In the genomic region with DNA sequence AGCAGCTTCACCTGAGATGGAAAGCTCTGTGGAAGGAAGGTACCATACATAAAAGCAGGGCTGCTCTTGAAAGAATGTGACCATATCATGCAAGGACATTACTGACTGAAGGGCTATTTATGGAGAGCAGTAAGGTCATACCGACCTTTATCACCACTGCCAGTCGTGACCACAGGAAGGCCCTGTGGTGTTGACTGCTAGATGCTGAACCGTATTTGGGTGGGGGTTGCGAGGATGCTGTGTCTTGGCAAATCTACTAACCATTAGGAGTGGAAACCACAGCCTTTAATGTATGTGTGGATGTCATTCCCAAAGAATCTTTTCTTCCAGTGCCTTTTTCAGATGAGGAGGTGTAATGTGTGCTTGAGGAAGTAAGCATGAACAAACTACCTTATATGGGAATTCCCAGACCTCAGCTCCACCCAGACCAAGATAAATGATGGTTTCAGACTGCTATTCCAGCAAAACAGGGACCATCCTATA, we compare ENCODE assay signal across 9 cellular contexts.
DNase-seq lines count a peak whose midpoint lies in the region; TF ChIP-seq lines count a peak whose summit lies in the region.
"Had no signal": no experiment of that assay in that cellular context is flagged by ENCODE, and none has a peak within 500 bp of the region (broad histone marks: within the 10 kb centered on the region; RNA-seq: fewer than 3 reads in every experiment).

No MANE protein-coding gene starts in this region.

- no peaks in the 10 kb centered on the region for H3K36me3 Mint-ChIP-seq in mesothelial cell of epicardium
- H3K36me3 Mint-ChIP-seq in progenitor cell of endocrine pancreas (ENCODE audit: insufficient read depth), result peaks cover 1% of the 10 kb centered on the region

- H3K79me2 ChIP-seq in MM.1S (ENCODE audit: low read length), result peaks cover 67% of the 10 kb centered on the region

- no peaks in the 10 kb centered on the region for H3K9me3 ChIP-seq in MM.1S (replicated peaks; ENCODE audit: insufficient read depth, low read length)
- no peaks in the 10 kb centered on the region for H3K9me3 ChIP-seq in breast epithelium

- no peaks in the 10 kb centered on the region for H4K20me1 ChIP-seq in MM.1S (ENCODE audit: insufficient read depth, low read length)

- H3K36me3 ChIP-seq in MM.1S (replicated peaks; ENCODE audit: insufficient read depth, low read length) (no peaks in the 10 kb centered on the region), breast epithelium (no peaks in the 10 kb centered on the region)

- no peak for TF ChIP-seq POLR2A in breast epithelium (IDR thresholded peaks at IDR 0.05)

- H3K9ac ChIP-seq in MM.1S (ENCODE audit: low read length), result peak overlapping the region; percentile 58

- no peak for TF ChIP-seq CTCF in MM.1S (IDR thresholded peaks at IDR 0.05; ENCODE audit: low read length)
- no peak for TF ChIP-seq CTCF in breast epithelium (IDR thresholded peaks at IDR 0.05)
- no peak for TF ChIP-seq CTCF in mesothelial cell of epicardium (IDR thresholded peaks at IDR 0.05; ENCODE audit: unreplicated experiment)
- TF ChIP-seq CTCF in progenitor cell of endocrine pancreas (IDR thresholded peaks at IDR 0.05; ENCODE audit: unreplicated experiment), result no peak

- no peaks in the 10 kb centered on the region for H3K9me2 ChIP-seq in MM.1S (replicated peaks; ENCODE audit: insufficient read depth, low read length)

- H3K27ac Mint-ChIP-seq in mesothelial cell of epicardium (peak overlapping the region; percentile 1), progenitor cell of endocrine pancreas (no peak overlapping the region)

- DNase-seq in ELF-1 (ENCODE audit: low read depth, low spot score) (peak; percentile 34), HCEC 1CT (peak; percentile 98), MM.1S (peak; percentile 85), breast epithelium (ENCODE audit: low spot score in 2 of 2) (no peak), mesothelial cell of epicardium (ENCODE audit: low spot score in 2 of 2, unreplicated experiment in 2 of 2) (no peak), epidermal melanocyte (ENCODE audit: insufficient read length, low spot score) (no peak), progenitor cell of endocrine pancreas (ENCODE audit: low spot score, unreplicated experiment) (no peak), NCI-H2107 treated with DMSO at 0.1 percent for 48 hours (lab: John Stamatoyannopoulos, UW; ENCODE audit: unreplicated experiment) (no peak)
- DNase-seq: right cardiac atrium had no signal

- H3K9me3 Mint-ChIP-seq in mesothelial cell of epicardium (peaks cover 6% of the 10 kb centered on the region), progenitor cell of endocrine pancreas (ENCODE audit: low read depth) (no peaks in the 10 kb centered on the region)

- H2AFZ ChIP-seq in MM.1S (ENCODE audit: low read length), result no peak overlapping the region

- H3K27me3 Mint-ChIP-seq in mesothelial cell of epicardium (ENCODE audit: low read depth) (no peaks in the 10 kb centered on the region), progenitor cell of endocrine pancreas (no peaks in the 10 kb centered on the region)

- H3K4me3 ChIP-seq in MM.1S (ENCODE audit: low read length), result peak overlapping the region; percentile 23
- H3K4me3 ChIP-seq in breast epithelium, result no peak overlapping the region

- H3K4me1 ChIP-seq in MM.1S (ENCODE audit: low read length) (peaks cover 40% of the 10 kb centered on the region), breast epithelium (no peaks in the 10 kb centered on the region)

- H3K27me3 ChIP-seq in MM.1S (replicated peaks; ENCODE audit: insufficient read depth, low read length) (no peaks in the 10 kb centered on the region), breast epithelium (no peaks in the 10 kb centered on the region)

- H3K4me1 Mint-ChIP-seq in mesothelial cell of epicardium (peaks cover 26% of the 10 kb centered on the region), progenitor cell of endocrine pancreas (ENCODE audit: low read depth) (peaks cover 27% of the 10 kb centered on the region)

- no peak overlapping the region for H3K4me3 Mint-ChIP-seq in mesothelial cell of epicardium
- H3K4me3 Mint-ChIP-seq in progenitor cell of endocrine pancreas (ENCODE audit: low read depth), result no peak overlapping the region

- peaks cover 23% of the 10 kb centered on the region for H3F3A ChIP-seq in MM.1S (ENCODE audit: insufficient read depth, low read length)

- H3K27ac ChIP-seq in MM.1S (ENCODE audit: low read length) (peak overlapping the region; percentile 91), breast epithelium (peak overlapping the region; percentile 74 to 88)

- intact Hi-C loops in breast epithelium (cut with DNase I; ENCODE audit: low total_unique reads), result no loop called here

- peak overlapping the region; percentile 69 for H3K4me2 ChIP-seq in MM.1S (ENCODE audit: low read depth, low read length)

Comparison
In these comparisons a context has a peak if more than half of its experiments do, and no peak if none do; other contexts are left out.
1. DNase-seq: peak in ELF-1 (single experiment), HCEC 1CT (single experiment) and MM.1S (single experiment); none in breast epithelium (0 of 2), mesothelial cell of epicardium (0 of 2), epidermal melanocyte (single experiment), progenitor cell of endocrine pancreas (single experiment) and NCI-H2107 treated with DMSO at 0.1 percent for 48 hours (single experiment).